8 cellular contexts compared by ENCODE assay signal in genomic region chr2:24970483-24971299, GRCh38. TPM values are rescaled to one million over a fixed set of nuclear protein-coding genes. Genes with fewer than 3 reads are reported as not detected.
DNase-seq lines count a peak whose midpoint lies in the region; ATAC-seq and TF ChIP-seq lines count a peak whose summit lies in the region.

No MANE protein-coding gene starts in this region.

- CTCF ChIA-PET in AG04450 (lab: Charles Lee) = interaction anchor here (1.0 kb wide), 1 partner anchor 226 kb away, joined by 3 read pairs; no protein-coding TSS in a partner anchor

- H3K27me3 Mint-ChIP-seq in activated naive CD8-positive, alpha-beta T cell = no peaks in the 10 kb centered on the region
- no peaks in the 10 kb centered on the region for H3K27me3 Mint-ChIP-seq in stimulated activated memory B cell treated with anti-CD40 and anti-IgM and Interleukin-4, amounts not matched to agents 10 μg/mL and 1 μg/mL and 100 μg/mL, for 72 hours

- peak overlapping the region; percentile 95 for H3K4me3 Mint-ChIP-seq in activated naive CD8-positive, alpha-beta T cell
- H3K4me3 Mint-ChIP-seq in stimulated activated memory B cell treated with anti-CD40 and anti-IgM and Interleukin-4, amounts not matched to agents 10 μg/mL and 1 μg/mL and 100 μg/mL, for 72 hours = peak overlapping the region; percentile 96

- no peak for DNase-seq in AG04450 (ENCODE audit: low read depth, low spot score)
- peak; percentile 25 for DNase-seq in HK-2 (ENCODE audit: unreplicated experiment)
- DNase-seq in OCI-M1 (lab: John Stamatoyannopoulos, UW) = no peak
- DNase-seq in NCI-H1930 (lab: John Stamatoyannopoulos, UW) = no peak
- no peak for DNase-seq in mesenteric fat pad (ENCODE audit: low spot score)

- peak overlapping the region; percentile 95 for H3K27ac ChIP-seq in AG04450 (ENCODE audit: low read depth, low read length)

- H3K9me3 Mint-ChIP-seq in activated naive CD8-positive, alpha-beta T cell (ENCODE audit: low read depth) = no peaks in the 10 kb centered on the region
- H3K9me3 Mint-ChIP-seq in stimulated activated memory B cell treated with anti-CD40 and anti-IgM and Interleukin-4, amounts not matched to agents 10 μg/mL and 1 μg/mL and 100 μg/mL, for 72 hours = no peaks in the 10 kb centered on the region

- no peak for TF ChIP-seq CTCF in AG04450 (IDR thresholded peaks at IDR 0.05; ENCODE audit: low read depth, low read length)

- H3K9me3 ChIP-seq in AG04450 (ENCODE audit: control insufficient read depth, insufficient read depth, low read length) (no peaks in the 10 kb centered on the region), iPS-18c (ENCODE audit: control insufficient read depth, insufficient read depth, low read length) (no peaks in the 10 kb centered on the region)

- H3K4me3 ChIP-seq in AG04450 (ENCODE audit: low read depth, low read length) (peak overlapping the region; percentile 87), iPS-18c (ENCODE audit: insufficient read depth, low read depth, low read length) (peak overlapping the region; percentile 97)

- H3K27me3 ChIP-seq in AG04450 (ENCODE audit: control insufficient read depth, insufficient read depth, low read length) = no peaks in the 10 kb centered on the region

- H3K36me3 Mint-ChIP-seq in activated naive CD8-positive, alpha-beta T cell = peaks cover 9% of the 10 kb centered on the region
- H3K36me3 Mint-ChIP-seq in stimulated activated memory B cell treated with anti-CD40 and anti-IgM and Interleukin-4, amounts not matched to agents 10 μg/mL and 1 μg/mL and 100 μg/mL, for 72 hours = peaks cover 9% of the 10 kb centered on the region

- no peak for ATAC-seq in stimulated activated memory B cell treated with anti-CD40 and anti-IgM and Interleukin-4, amounts not matched to agents 10 μg/mL and 1 μg/mL and 100 μg/mL, for 72 hours

- POLR2A ChIA-PET in AG04450 (lab: Yijun Ruan, JAX) = interaction anchor here (0.6 kb wide), 1 partner anchor 20 kb away, joined by 4 read pairs; no protein-coding TSS in a partner anchor

- peaks cover 17% of the 10 kb centered on the region for H3K4me1 Mint-ChIP-seq in activated naive CD8-positive, alpha-beta T cell (ENCODE audit: low read depth)
- peaks cover 20% of the 10 kb centered on the region for H3K4me1 Mint-ChIP-seq in stimulated activated memory B cell treated with anti-CD40 and anti-IgM and Interleukin-4, amounts not matched to agents 10 μg/mL and 1 μg/mL and 100 μg/mL, for 72 hours

- peak overlapping the region; percentile 99 for H3K27ac Mint-ChIP-seq in activated naive CD8-positive, alpha-beta T cell
- peak overlapping the region; percentile 100 for H3K27ac Mint-ChIP-seq in stimulated activated memory B cell treated with anti-CD40 and anti-IgM and Interleukin-4, amounts not matched to agents 10 μg/mL and 1 μg/mL and 100 μg/mL, for 72 hours

RNA-seq across cellular contexts. Expression of gene DNAJC27, which starts 1.1 kb away (rescaled TPM):
- polyA plus RNA-seq in AG04450 (2011; rRNA removed) = 3.5 and 4.1 TPM in 2 replicates
- polyA minus RNA-seq in AG04450 (2011; rRNA and poly(A)+ RNA removed) = 3.7 and 7.4 TPM in 2 replicates
- 10.5 TPM for total RNA-seq in mesenteric fat pad

RNA-seq across cellular contexts. Expression of gene ADCY3, which starts 50.7 kb away (rescaled TPM):
- 29.6 and 41.1 TPM in 2 replicates for polyA plus RNA-seq in AG04450 (2011; rRNA removed)
- 74.7 and 85.1 TPM in 2 replicates for polyA minus RNA-seq in AG04450 (2011; rRNA and poly(A)+ RNA removed)
- 216 TPM for total RNA-seq in mesenteric fat pad
